In genomic region chr3:57221883-57222282, GRCh38 we compare ENCODE assay signal across 1 cellular context.
TF ChIP-seq lines count a peak whose summit lies in the region.

No MANE protein-coding gene starts in this region.

TF ChIP-seq in HCT116, 20 proteins besides CTCF, POLR2A, EP300 and RAD21 (continued from another document):
- TF ChIP-seq FOSL1 (IDR thresholded peaks at IDR 0.05; ENCODE audit: low read depth) (no peak), ZBTB33 (IDR thresholded peaks at IDR 0.05; ENCODE audit: extremely low read depth, insufficient replicate concordance, low read length) (no peak), EZH2 (IDR thresholded peaks at IDR 0.05) (no peak), JUND (IDR thresholded peaks at IDR 0.05) (no peak), SP1 (IDR thresholded peaks at IDR 0.05; ENCODE audit: low read depth) (no peak)
TF ChIP-seq in HCT116: peak in this region for 0.
